Comparison of ENCODE assay signal across 9 cellular contexts in the genomic region with DNA sequence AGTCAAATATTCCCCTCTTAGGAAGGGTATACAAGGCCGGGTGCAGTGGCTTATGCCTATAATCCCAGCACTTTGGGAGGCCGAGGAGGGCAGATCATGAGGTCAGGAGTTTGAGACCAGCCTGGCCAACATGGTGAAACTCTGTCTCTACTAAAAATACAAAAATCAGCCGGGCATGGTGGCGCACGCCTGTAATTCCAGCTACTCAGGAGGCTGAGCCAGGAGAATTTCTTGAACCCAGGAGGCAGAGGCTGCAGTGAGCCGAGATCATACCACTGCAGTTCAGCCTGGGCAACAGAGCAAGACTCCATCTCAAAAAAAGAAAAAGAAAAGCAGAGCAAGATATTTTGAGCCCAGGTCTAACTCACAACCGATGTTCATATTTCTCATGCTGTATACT. TPM values are rescaled to one million over a fixed set of nuclear protein-coding genes. Genes with fewer than 3 reads are reported as not detected.
A peak's percentile ranks its signal among the peaks of the same experiment; 100 is the strongest.
DNase-seq lines count a peak whose midpoint lies in the region; ATAC-seq and TF ChIP-seq lines count a peak whose summit lies in the region.
"Not testable (repeated sequence)": the region's sequence is repeated elsewhere in the genome, so short reads cannot be mapped to it uniquely, and the experiment has no call there.
"Had no signal": no experiment of that assay in that cellular context is flagged by ENCODE, and none has a peak within 500 bp of the region (broad histone marks: within the 10 kb centered on the region; RNA-seq: fewer than 3 reads in every experiment).

No MANE protein-coding gene starts in this region.

- WGBS in mesenchymal stem cell = 97% methylated on average over 7 of the region's 7 CpGs

- H3K27ac Mint-ChIP-seq in GM23338 = not testable (repeated sequence)
- H3K27ac Mint-ChIP-seq in chondrocyte (ENCODE audit: unreplicated experiment) = peak overlapping the region; percentile 88
- H3K27ac Mint-ChIP-seq in osteocyte (ENCODE audit: unreplicated experiment) = peak overlapping the region; percentile 72

- H3K14ac ChIP-seq in mesenchymal stem cell (ENCODE audit: low read length in 2 of 2) = not testable (repeated sequence)

- H2BK120ac ChIP-seq in mesenchymal stem cell (ENCODE audit: low read depth, low read length) = not testable (repeated sequence)

- not testable (repeated sequence) for H2BK15ac ChIP-seq in mesenchymal stem cell (ENCODE audit: low read depth, poor library complexity, severe bottlenecking)

- H3K9me3 ChIP-seq in Peyer's patch; mesenchymal stem cell (ENCODE audit: control insufficient read depth, low read length): not testable (repeated sequence)

- H3K9ac ChIP-seq in mesenchymal stem cell (ENCODE audit: low read length) = peak overlapping the region; percentile 59

- not testable (repeated sequence) for H2AK5ac ChIP-seq in mesenchymal stem cell (ENCODE audit: low read length, severe bottlenecking)

- not testable (repeated sequence) for DNase-seq in GM23338 (ENCODE audit: low spot score); chondrocyte (ENCODE audit: low spot score); foreskin keratinocyte; mesenchymal stem cell; osteocyte (ENCODE audit: extremely low spot score, unreplicated experiment)
- DNase-seq in Peyer's patch = peak in 2 of 3 donors; percentile 1 to 28

- not testable (repeated sequence) for TF ChIP-seq CTCF in GM23338 (conservative IDR thresholded peaks at IDR 0.05; ENCODE audit: low read depth in 2 of 2); Peyer's patch (IDR thresholded peaks at IDR 0.05); chondrocyte (IDR thresholded peaks at IDR 0.05); foreskin keratinocyte (conservative IDR thresholded peaks at IDR 0.05); osteocyte (IDR thresholded peaks at IDR 0.05)

- H3K23ac ChIP-seq in mesenchymal stem cell (ENCODE audit: low read length in 2 of 2) = not testable (repeated sequence)

- ATAC-seq in GM23338, foreskin keratinocyte: not testable (repeated sequence)

- H3K4me3 Mint-ChIP-seq in GM23338; chondrocyte (ENCODE audit: unreplicated experiment); osteocyte (ENCODE audit: unreplicated experiment): not testable (repeated sequence)

- not testable (repeated sequence) for H3K36me3 ChIP-seq in GM23338 (ENCODE audit: insufficient read depth); Peyer's patch; mesenchymal stem cell (ENCODE audit: control insufficient read depth in 1 of 2, insufficient read depth in 2 of 2, low read depth in 1 of 2, low read length in 2 of 2)

- H3K79me1 ChIP-seq in mesenchymal stem cell (replicated peaks; ENCODE audit: low read length, poor library complexity, severe bottlenecking) = not testable (repeated sequence)

- TF ChIP-seq POLR2A in Peyer's patch (IDR thresholded peaks at IDR 0.05) = not testable (repeated sequence)

- not testable (repeated sequence) for H3K79me2 ChIP-seq in GM23338 (replicated peaks; ENCODE audit: insufficient read depth)

- not testable (repeated sequence) for H2AFZ ChIP-seq in GM23338; mesenchymal stem cell (ENCODE audit: low read depth, low read length)

- peaks cover 52% of the 10 kb centered on the region for H3K27me3 ChIP-seq in GM23338 (ENCODE audit: insufficient read depth)
- not testable (repeated sequence) for H3K27me3 ChIP-seq in Peyer's patch; foreskin keratinocyte; mesenchymal stem cell (ENCODE audit: control insufficient read depth in 1 of 2, insufficient read depth in 1 of 2, low read length in 2 of 2)

- not testable (repeated sequence) for H3K36me3 Mint-ChIP-seq in GM23338 (ENCODE audit: low read depth); chondrocyte (ENCODE audit: low read depth); osteocyte (ENCODE audit: unreplicated experiment)

- H4K8ac ChIP-seq in mesenchymal stem cell (ENCODE audit: low read length) = not testable (repeated sequence)

- H3K4me3 ChIP-seq in GM23338 = peak overlapping the region; percentile 36; the same call in 1 of the 2 replicates
- not testable (repeated sequence) for H3K4me3 ChIP-seq in Peyer's patch; mesenchymal stem cell (ENCODE audit: insufficient read depth in 1 of 2, low read depth in 1 of 2, low read length in 2 of 2)

- H3K4me1 Mint-ChIP-seq in GM23338 (peaks cover 19% of the 10 kb centered on the region), chondrocyte (ENCODE audit: low read depth) (peaks cover 17% of the 10 kb centered on the region)
- not testable (repeated sequence) for H3K4me1 Mint-ChIP-seq in osteocyte (ENCODE audit: unreplicated experiment)

- not testable (repeated sequence) for H3K18ac ChIP-seq in mesenchymal stem cell (ENCODE audit: low read depth in 1 of 2, low read length in 2 of 2)

- not testable (repeated sequence) for H4K91ac ChIP-seq in mesenchymal stem cell (ENCODE audit: low read length)

- not testable (repeated sequence) for H3K27ac ChIP-seq in GM23338 (ENCODE audit: low read depth); Peyer's patch; mesenchymal stem cell (ENCODE audit: low read length, poor library complexity, severe bottlenecking)
- H3K27ac ChIP-seq in foreskin keratinocyte = peak overlapping the region; percentile 33

- H3F3A ChIP-seq in GM23338 (replicated peaks; ENCODE audit: low read depth) = not testable (repeated sequence)

- not testable (repeated sequence) for H2BK12ac ChIP-seq in mesenchymal stem cell (ENCODE audit: low read length in 2 of 2)

- 0 out of 2 replicates have a peak overlapping the region, but pooled peaks have one; percentile 72 for H3K4me2 ChIP-seq in GM23338
- not testable (repeated sequence) for H3K4me2 ChIP-seq in mesenchymal stem cell (ENCODE audit: low read length, poor library complexity, severe bottlenecking)

- H2BK5ac ChIP-seq in mesenchymal stem cell (ENCODE audit: low read depth, low read length, poor library complexity, severe bottlenecking) = not testable (repeated sequence)

- H3K4ac ChIP-seq in mesenchymal stem cell (ENCODE audit: low read depth in 1 of 2, low read length in 2 of 2) = not testable (repeated sequence)

- not testable (repeated sequence) for H4K20me1 ChIP-seq in GM23338 (replicated peaks; ENCODE audit: insufficient read depth)

- H3K4me1 ChIP-seq in GM23338 (ENCODE audit: insufficient read depth) (peaks cover 19% of the 10 kb centered on the region), Peyer's patch (peaks cover 0 to 15% (median 7%) of the 10 kb centered on the region in 4 donors)
- H3K4me1 ChIP-seq in foreskin keratinocyte; mesenchymal stem cell (ENCODE audit: control insufficient read depth, insufficient read depth, low read depth, low read length): not testable (repeated sequence)

- H3K27me3 Mint-ChIP-seq in GM23338 (ENCODE audit: insufficient read depth, low read depth, poor library complexity) = peaks cover 40% of the 10 kb centered on the region
- H3K27me3 Mint-ChIP-seq in chondrocyte (ENCODE audit: low read depth); osteocyte (ENCODE audit: unreplicated experiment): not testable (repeated sequence)

- not testable (repeated sequence) for H3K9me2 ChIP-seq in GM23338 (ENCODE audit: insufficient read depth)

- not testable (repeated sequence) for H3K9me3 Mint-ChIP-seq in GM23338; chondrocyte (ENCODE audit: low read depth); osteocyte (ENCODE audit: unreplicated experiment)

RNA-seq across cellular contexts. Expression of a gene that starts 4.9 kb away (rescaled TPM):
- 4.4 and 5.1 TPM in 2 replicates for total RNA-seq in GM23338 (2014; rRNA removed; shearing (Covaris generic))
- polyA plus RNA-seq in GM23338 (2016; fragmentation: Nextera tagmentation; extraction: Ambion mirVana) = 5.7 and 7.0 TPM in 2 replicates
- total RNA-seq in Peyer's patch = 10 to 100 TPM in 2 of 4 donors, 1 to 10 TPM in 2; 8.6 to 31.4 (median 11.6) TPM
- total RNA-seq in chondrocyte = 101 to 110 TPM (median 102 TPM) in 3 replicates
- total RNA-seq in foreskin keratinocyte = 2.4 and 4.2 TPM in 2 replicates
- 2.9 and 5.0 TPM in 2 replicates for polyA plus RNA-seq in foreskin keratinocyte
- polyA plus RNA-seq in mesenchymal stem cell (2013, experiment 1 of 2) = 36.0 TPM
- polyA plus RNA-seq in mesenchymal stem cell (2013, experiment 2 of 2) = 35.7 TPM
- total RNA-seq in osteocyte = 29.1 and 30.6 TPM in 2 replicates

RNA-seq across cellular contexts. Expression of a gene that starts 37.5 kb away (rescaled TPM):
- 0.14 TPM in 1 of 2 replicates, not detected in the other for total RNA-seq in GM23338 (2014; rRNA removed; shearing (Covaris generic))
- not detected in 2 replicates for polyA plus RNA-seq in GM23338 (2016; fragmentation: Nextera tagmentation; extraction: Ambion mirVana)
- not detected for total RNA-seq in Peyer's patch
- total RNA-seq in chondrocyte = 2.4 to 2.7 TPM (median 2.4 TPM) in 3 replicates
- 0.14 TPM in 1 of 2 replicates, not detected in the other for total RNA-seq in foreskin keratinocyte
- 0.12 TPM in 1 of 2 replicates, not detected in the other for polyA plus RNA-seq in foreskin keratinocyte
- polyA plus RNA-seq in mesenchymal stem cell (2013, experiment 1 of 2) = 0.01 TPM
- polyA plus RNA-seq in mesenchymal stem cell (2013, experiment 2 of 2) = 0.04 TPM
- not detected in 2 replicates for total RNA-seq in osteocyte
- total RNA-seq: A673, B cell, Caco-2 had no signal

RNA-seq across cellular contexts. Expression of a gene that starts 59.1 kb away (rescaled TPM):
- 259 and 288 TPM in 2 replicates for total RNA-seq in GM23338 (2014; rRNA removed; shearing (Covaris generic))
- polyA plus RNA-seq in GM23338 (2016; fragmentation: Nextera tagmentation; extraction: Ambion mirVana) (223 and 229 TPM in 2 replicates), foreskin keratinocyte (307 and 311 TPM in 2 replicates)
- total RNA-seq in Peyer's patch (100 to 1,000 TPM; 131 to 150 (median 133) TPM), chondrocyte (200 to 243 TPM (median 240 TPM) in 3 replicates), foreskin keratinocyte (249 and 260 TPM in 2 replicates), osteocyte (260 and 281 TPM in 2 replicates)
- 420 TPM for polyA plus RNA-seq in mesenchymal stem cell (2013, experiment 1 of 2)
- polyA plus RNA-seq in mesenchymal stem cell (2013, experiment 2 of 2) = 415 TPM
